In genomic region chr2:169664600-169664977, GRCh38 we compare ENCODE assay signal across 3 cellular contexts.
TF ChIP-seq lines count a peak whose summit lies in the region.

No MANE protein-coding gene starts in this region.

TF ChIP-seq in SK-N-SH, 30 proteins besides CTCF, POLR2A, EP300 and RAD21:
- TF ChIP-seq MXI1 (IDR thresholded peaks at IDR 0.05; ENCODE audit: low read depth, low read length) (no peak), NRF1 (IDR thresholded peaks at IDR 0.05; ENCODE audit: low read depth, low read length) (no peak), SIN3A (IDR thresholded peaks at IDR 0.05; ENCODE audit: borderline replicate concordance, low read depth, low read length) (no peak), GABPA (IDR thresholded peaks at IDR 0.05; ENCODE audit: low read depth) (no peak)

TF ChIP-seq in SK-N-SH treated with all-trans-retinoic acid at 6 μM for 48 hours, 23 proteins besides CTCF, POLR2A, EP300 and RAD21:
- TF ChIP-seq ARNTL (CRISPR knock-in tag; IDR thresholded peaks at IDR 0.05; ENCODE audit: borderline replicate concordance, low read depth), result no peak
- no peak for TF ChIP-seq RARB (CRISPR knock-in tag; IDR thresholded peaks at IDR 0.05)
- no peak for TF ChIP-seq ZNF8 (CRISPR knock-in tag; IDR thresholded peaks at IDR 0.05)
- TF ChIP-seq CREB5 (CRISPR knock-in tag; IDR thresholded peaks at IDR 0.05; ENCODE audit: low read depth), result no peak
- TF ChIP-seq CSDC2 (CRISPR knock-in tag; IDR thresholded peaks at IDR 0.05), result no peak
- no peak for TF ChIP-seq ZFP3 (CRISPR knock-in tag; IDR thresholded peaks at IDR 0.05)
- TF ChIP-seq PPARA (CRISPR knock-in tag; IDR thresholded peaks at IDR 0.05; ENCODE audit: borderline replicate concordance), result no peak
- no peak for TF ChIP-seq ZFP30 (CRISPR knock-in tag; IDR thresholded peaks at IDR 0.05)
- no peak for TF ChIP-seq OSR1 (CRISPR knock-in tag; IDR thresholded peaks at IDR 0.05)
- TF ChIP-seq ISL1 (CRISPR knock-in tag; IDR thresholded peaks at IDR 0.05), result no peak
- no peak for TF ChIP-seq ZNF565 (CRISPR knock-in tag; conservative IDR thresholded peaks at IDR 0.05; ENCODE audit: low read depth)

TF ChIP-seq in endothelial cell of umbilical vein, 7 proteins besides CTCF, POLR2A, EP300 and RAD21:
- no peak for TF ChIP-seq JUN (IDR thresholded peaks at IDR 0.05; ENCODE audit: borderline replicate concordance, insufficient read depth, insufficient read length, low read depth)
- TF ChIP-seq MAX (IDR thresholded peaks at IDR 0.05; ENCODE audit: insufficient read depth, insufficient read length), result no peak
- TF ChIP-seq POLR2AphosphoS5 (IDR thresholded peaks at IDR 0.05; ENCODE audit: insufficient read depth, low read depth, low read length), result no peak
- TF ChIP-seq EZH2 (IDR thresholded peaks at IDR 0.05; ENCODE audit: borderline replicate concordance, low read depth, low read length, severe bottlenecking), result no peak
- TF ChIP-seq MYC (IDR thresholded peaks at IDR 0.05; ENCODE audit: low read depth, low read length), result no peak
- no peak for TF ChIP-seq GATA2 (IDR thresholded peaks at IDR 0.05; ENCODE audit: insufficient read depth, insufficient read length, low read depth, low read length)
- TF ChIP-seq FOS (IDR thresholded peaks at IDR 0.05; ENCODE audit: borderline replicate concordance, insufficient read depth, low read length), result no peak
